24 cellular contexts compared by ENCODE assay signal in the genomic region with DNA sequence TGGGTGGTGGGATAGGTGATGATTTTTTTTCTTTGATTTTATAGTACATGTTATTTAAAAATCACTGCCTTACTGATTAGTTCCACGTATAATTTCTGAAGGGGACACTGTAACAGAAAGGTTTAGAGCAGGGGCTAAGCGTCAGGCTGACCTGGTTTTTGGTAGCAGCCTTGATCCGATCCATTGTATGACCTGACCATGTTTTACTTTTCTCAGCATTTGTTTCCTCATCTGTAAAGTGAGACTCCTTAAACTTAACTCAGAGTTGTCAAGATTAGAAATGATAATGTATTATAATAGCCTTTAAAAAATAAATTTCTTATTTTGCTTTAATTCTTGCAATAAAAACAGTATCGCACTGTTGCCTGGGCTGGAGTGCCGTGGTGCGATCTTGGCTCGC.
"Had no signal": no experiment of that assay in that cellular context is flagged by ENCODE, and none has a peak within 500 bp of the region (broad histone marks: within the 10 kb centered on the region; RNA-seq: fewer than 3 reads in every experiment).

No MANE protein-coding gene starts in this region.

- FAIRE-seq: endometrium, keratinocyte had no signal

- H3K27me3 Mint-ChIP-seq: dendritic cell treated with granulocyte-macrophage colony-stimulating factor and Interleukin-4, amounts not matched to agents 40 ng/mL and 50 ng/mL, for 4 days; effector memory CD8-positive, alpha-beta T cell had no signal

- H3K27ac ChIP-seq: colonic mucosa, epithelial cell of prostate, esophagus squamous epithelium, gastrocnemius medialis, heart left ventricle, hepatocyte, left lung, lower lobe of right lung had no signal

- H3K4me3 ChIP-seq: colonic mucosa, esophagus squamous epithelium, gastrocnemius medialis, heart left ventricle, hepatocyte, left lung, lower lobe of right lung, mucosa of descending colon had no signal

- DNase-seq: colonic mucosa; cortex of kidney; effector CD8-positive, alpha-beta T cell; effector memory CD8-positive, alpha-beta T cell; endodermal cell; erythroblast; esophagus squamous epithelium; foreskin fibroblast; foreskin melanocyte; gastrocnemius medialis; heart left ventricle; left cardiac atrium; left lung; left ventricle myocardium superior; lower lobe of right lung; mesenchymal stem cell; mucosa of descending colon had no signal

- H3K9me3 ChIP-seq: colonic mucosa, esophagus squamous epithelium, gastrocnemius medialis, heart left ventricle, left lung, lower lobe of right lung, mucosa of descending colon had no signal

- H3K27ac Mint-ChIP-seq: dendritic cell treated with granulocyte-macrophage colony-stimulating factor and Interleukin-4, amounts not matched to agents 40 ng/mL and 50 ng/mL, for 4 days; endodermal cell; mesothelial cell of epicardium had no signal

- H3K4me2 ChIP-seq: hepatocyte had no signal

- H3K4me3 Mint-ChIP-seq: dendritic cell treated with granulocyte-macrophage colony-stimulating factor and Interleukin-4, amounts not matched to agents 40 ng/mL and 50 ng/mL, for 4 days; effector memory CD8-positive, alpha-beta T cell; endodermal cell; mesothelial cell of epicardium had no signal

- H2AFZ ChIP-seq: hepatocyte had no signal

- ATAC-seq: effector memory CD8-positive, alpha-beta T cell; esophagus mucosa; gastrocnemius medialis; heart left ventricle; left cardiac atrium; left lung; left ventricle myocardium superior; mucosa of descending colon had no signal

- H3K27me3 ChIP-seq: colonic mucosa, esophagus squamous epithelium, gastrocnemius medialis, heart left ventricle, hepatocyte, left lung had no signal

- H3K9me3 Mint-ChIP-seq: dendritic cell treated with granulocyte-macrophage colony-stimulating factor and Interleukin-4, amounts not matched to agents 40 ng/mL and 50 ng/mL, for 4 days; effector memory CD8-positive, alpha-beta T cell; mesothelial cell of epicardium had no signal

- H3K4me1 ChIP-seq: colonic mucosa had no signal

- H3K36me3 Mint-ChIP-seq: mesothelial cell of epicardium had no signal

- H3K36me3 ChIP-seq: colonic mucosa, gastrocnemius medialis, heart left ventricle, left lung, lower lobe of right lung had no signal
